16 cellular contexts compared by ENCODE assay signal in genomic region chr16:84481051-84481735, GRCh38.
"Had no signal": no experiment of that assay in that cellular context is flagged by ENCODE, and none has a peak within 500 bp of the region (broad histone marks: within the 10 kb centered on the region; RNA-seq: fewer than 3 reads in every experiment).

No MANE protein-coding gene starts in this region.

- DNase-seq: activated CD4-positive, alpha-beta T cell treated with anti-CD3 and anti-CD28 coated beads, Interleukin-2, amount 50 U/mL, for 4 hours; activated CD4-positive, CD25-positive, alpha-beta regulatory T cell treated with anti-CD3 and anti-CD28 coated beads, Interleukin-2, amount 50 U/mL, for 72 hours; activated naive CD4-positive, alpha-beta T cell treated with anti-CD3 and anti-CD28 coated beads, Interleukin-2, amount 10 ng/mL, durations not matched to agents 7 days and 5 days; amniotic stem cell; body of pancreas; cerebellar nuclear complex; left ventricle myocardium inferior; mesendoderm; T-helper 2 cell had no signal

- H3K4me1 Mint-ChIP-seq: activated naive CD4-positive, alpha-beta T cell treated with anti-CD3 and anti-CD28 coated beads, Interleukin-2, amount 10 ng/mL, durations not matched to agents 7 days and 5 days; activated T-helper 17 cell treated with anti-CD3 and anti-CD28 coated beads, Interleukin-2, amount 50 U/mL, for 72 hours; stimulated activated memory B cell treated with anti-CD40 and anti-IgM and Interleukin-4, amounts not matched to agents 10 μg/mL and 1 μg/mL and 100 μg/mL, for 72 hours had no signal

- H3K27me3 Mint-ChIP-seq: activated naive CD4-positive, alpha-beta T cell treated with anti-CD3 and anti-CD28 coated beads, Interleukin-2, amount 10 ng/mL, durations not matched to agents 7 days and 5 days; activated T-helper 17 cell treated with anti-CD3 and anti-CD28 coated beads, Interleukin-2, amount 50 U/mL, for 72 hours; stimulated activated memory B cell treated with anti-CD40 and anti-IgM and Interleukin-4, amounts not matched to agents 10 μg/mL and 1 μg/mL and 100 μg/mL, for 72 hours had no signal

- H3K9me3 Mint-ChIP-seq: activated naive CD4-positive, alpha-beta T cell treated with anti-CD3 and anti-CD28 coated beads, Interleukin-2, amount 10 ng/mL, durations not matched to agents 7 days and 5 days; activated T-helper 17 cell treated with anti-CD3 and anti-CD28 coated beads, Interleukin-2, amount 50 U/mL, for 72 hours; neural crest cell; stimulated activated memory B cell treated with anti-CD40 and anti-IgM and Interleukin-4, amounts not matched to agents 10 μg/mL and 1 μg/mL and 100 μg/mL, for 72 hours had no signal

- H3K4me1 ChIP-seq: body of pancreas, pancreas had no signal

- H3K27ac ChIP-seq: body of pancreas, esophagus muscularis mucosa, left ventricle myocardium inferior, pancreas, skin epidermis had no signal

- H3K27ac Mint-ChIP-seq: activated naive CD4-positive, alpha-beta T cell treated with anti-CD3 and anti-CD28 coated beads, Interleukin-2, amount 10 ng/mL, durations not matched to agents 7 days and 5 days; activated T-helper 17 cell treated with anti-CD3 and anti-CD28 coated beads, Interleukin-2, amount 50 U/mL, for 72 hours; stimulated activated memory B cell treated with anti-CD40 and anti-IgM and Interleukin-4, amounts not matched to agents 10 μg/mL and 1 μg/mL and 100 μg/mL, for 72 hours had no signal

- H3K27me3 ChIP-seq: body of pancreas, esophagus muscularis mucosa, pancreas, tibial nerve had no signal

- H3K9me3 ChIP-seq: body of pancreas, esophagus muscularis mucosa, left ventricle myocardium inferior, pancreas, tibial nerve had no signal

- ATAC-seq: activated T-helper 17 cell treated with anti-CD3 and anti-CD28 coated beads, Interleukin-2, amount 50 U/mL, for 72 hours; body of pancreas; pancreas; stimulated activated memory B cell treated with anti-CD40 and anti-IgM and Interleukin-4, amounts not matched to agents 10 μg/mL and 1 μg/mL and 100 μg/mL, for 72 hours had no signal

- H3K4me3 ChIP-seq: body of pancreas, esophagus muscularis mucosa, left ventricle myocardium inferior, pancreas, skin epidermis, tibial nerve had no signal

- H3K4me3 Mint-ChIP-seq: activated naive CD4-positive, alpha-beta T cell treated with anti-CD3 and anti-CD28 coated beads, Interleukin-2, amount 10 ng/mL, durations not matched to agents 7 days and 5 days; activated T-helper 17 cell treated with anti-CD3 and anti-CD28 coated beads, Interleukin-2, amount 50 U/mL, for 72 hours; neural crest cell; stimulated activated memory B cell treated with anti-CD40 and anti-IgM and Interleukin-4, amounts not matched to agents 10 μg/mL and 1 μg/mL and 100 μg/mL, for 72 hours had no signal
